13 cellular contexts compared by ENCODE assay signal in genomic region chr16:54430491-54431030, GRCh38.
DNase-seq lines count a peak whose midpoint lies in the region; ATAC-seq and TF ChIP-seq lines count a peak whose summit lies in the region.
"Had no signal": no experiment of that assay in that cellular context is flagged by ENCODE, and none has a peak within 500 bp of the region (broad histone marks: within the 10 kb centered on the region; RNA-seq: fewer than 3 reads in every experiment).

No MANE protein-coding gene starts in this region.

- DNase-seq in GM04504 (ENCODE audit: low read depth) = peak; percentile 53
- DNase-seq in SJSA1 (ENCODE audit: low read depth in 1 of 2, low spot score in 2 of 2) = peak in 1 of 2 experiments; percentile 42
- DNase-seq in fibroblast of the aortic adventitia (ENCODE audit: low read depth) = peak; percentile 73
- DNase-seq in NCI-H748 treated with DMSO at 0.1 percent for 48 hours (lab: John Stamatoyannopoulos, UW) = no peak
- no peak for DNase-seq in activated T-cell treated with anti-CD3 and anti-CD28 coated beads, Interleukin-2, amount 50 U/mL, for 24 hours
- DNase-seq in activated gamma-delta T cell (lab: John Stamatoyannopoulos, UW) = no peak
- DNase-seq: activated CD4-positive, alpha-beta T cell treated with anti-CD3 and anti-CD28 coated beads, Interleukin-2, amount 50 U/mL, for 4 hours; Karpas-422; NCI-H526; stimulated activated CD4-positive, alpha-beta T cell treated with anti-CD3 and anti-CD28 coated beads, Interleukin-2, amount 100 ng/mL, for 24 hours had no signal

- no peak for TF ChIP-seq CTCF in fibroblast of the aortic adventitia (IDR thresholded peaks at IDR 0.05; ENCODE audit: insufficient read depth, low read length)

- H3K9me3 ChIP-seq in SJSA1 (replicated peaks) = peaks cover 4% of the 10 kb centered on the region

- ATAC-seq in HG03378 (IDR thresholded peaks at IDR 0.05; ENCODE audit: unreplicated experiment) = no peak

- H3K36me3 ChIP-seq in SJSA1 = no peaks in the 10 kb centered on the region

- H3K4me3 Mint-ChIP-seq in activated T-cell treated with anti-CD3 and anti-CD28 coated beads, Interleukin-2, amount 50 U/mL, for 24 hours = no peak overlapping the region
- H3K4me3 Mint-ChIP-seq: activated naive CD8-positive, alpha-beta T cell had no signal

- no peaks in the 10 kb centered on the region for H3K36me3 Mint-ChIP-seq in activated T-cell treated with anti-CD3 and anti-CD28 coated beads, Interleukin-2, amount 50 U/mL, for 24 hours (ENCODE audit: low read depth)
- H3K36me3 Mint-ChIP-seq: activated naive CD8-positive, alpha-beta T cell had no signal

- H3K9me3 Mint-ChIP-seq in activated T-cell treated with anti-CD3 and anti-CD28 coated beads, Interleukin-2, amount 50 U/mL, for 24 hours = peaks cover 4% of the 10 kb centered on the region

- peaks cover 54% of the 10 kb centered on the region for H3K27me3 Mint-ChIP-seq in activated T-cell treated with anti-CD3 and anti-CD28 coated beads, Interleukin-2, amount 50 U/mL, for 24 hours

- H3K4me1 ChIP-seq in SJSA1 (replicated peaks) = peaks cover 19% of the 10 kb centered on the region

- peaks cover 5% of the 10 kb centered on the region for H3K4me1 Mint-ChIP-seq in activated T-cell treated with anti-CD3 and anti-CD28 coated beads, Interleukin-2, amount 50 U/mL, for 24 hours (ENCODE audit: low read depth)

- H3K27ac ChIP-seq in SJSA1 = peak overlapping the region; percentile 3
- peak overlapping the region in 15 of 21 experiments; percentile 11 to 88 (median 44) for H3K27ac ChIP-seq in skin epidermis

- H3K4me3 ChIP-seq in SJSA1 (no peak overlapping the region), fibroblast of the aortic adventitia (ENCODE audit: low read depth, low read length) (no peak overlapping the region), skin epidermis (no peak overlapping the region)

- no peaks in the 10 kb centered on the region for H3K27me3 ChIP-seq in SJSA1 (replicated peaks)

- no peak overlapping the region for H3K27ac Mint-ChIP-seq in activated T-cell treated with anti-CD3 and anti-CD28 coated beads, Interleukin-2, amount 50 U/mL, for 24 hours
- H3K27ac Mint-ChIP-seq: activated naive CD8-positive, alpha-beta T cell had no signal

Comparison
In these comparisons a context has a peak if more than half of its experiments do, and no peak if none do; other contexts are left out.
1. DNase-seq: peak in GM04504 (single experiment) and fibroblast of the aortic adventitia (single experiment); none in NCI-H748 treated with DMSO at 0.1 percent for 48 hours (single experiment), activated T-cell treated with anti-CD3 and anti-CD28 coated beads, Interleukin-2, amount 50 U/mL, for 24 hours (single experiment) and activated gamma-delta T cell (single experiment).